ENCODE assay signal across 16 cellular contexts in the genomic region with DNA sequence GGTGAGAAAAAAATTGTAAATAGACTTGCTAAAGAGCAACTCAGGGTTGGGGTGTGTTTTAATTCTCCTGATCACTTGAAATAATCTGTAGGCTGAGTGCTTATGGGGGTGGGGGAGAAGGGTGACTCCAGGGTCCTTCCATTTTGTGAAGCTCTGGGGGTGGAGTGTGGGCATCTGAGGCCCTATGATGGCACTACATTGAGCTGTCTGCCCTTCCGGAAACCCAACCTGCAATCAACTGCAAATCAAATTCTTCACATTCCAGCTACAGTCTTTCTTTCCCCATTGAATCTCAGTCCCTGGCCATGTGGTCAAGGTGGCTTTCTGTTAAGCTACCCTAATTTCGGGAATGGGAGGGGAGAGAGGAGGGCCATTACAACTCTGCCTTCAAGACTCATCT. TPM values are rescaled to one million over a fixed set of nuclear protein-coding genes. Genes with fewer than 3 reads are reported as not detected.
DNase-seq lines count a peak whose midpoint lies in the region; ATAC-seq, FAIRE-seq and TF ChIP-seq lines count a peak whose summit lies in the region.
"Had no signal": no experiment of that assay in that cellular context is flagged by ENCODE, and none has a peak within 500 bp of the region (broad histone marks: within the 10 kb centered on the region; RNA-seq: fewer than 3 reads in every experiment).

No MANE protein-coding gene starts in this region.

- in situ Hi-C loops in brain microvascular endothelial cell (cut with HindIII; ENCODE audit: low pct_ligation_motif_present, low sequenced_read_pairs), result loop anchor here (25.0 kb wide), 1 partner anchor 94 kb away; a partner anchor contains a TSS

- intact Hi-C loops in natural killer cell (cut with micrococcal nuclease), result no loop called here
- intact Hi-C loops in mucosa of descending colon (cut with DNase I, micrococcal nuclease), result loop anchor here in 1 of 2 donors (10.0 kb wide), 1 partner anchor 87 kb away; no protein-coding TSS in a partner anchor

- H3K4me1 ChIP-seq in endodermal cell (ENCODE audit: control insufficient read depth, insufficient read depth, low read length) (no peaks in the 10 kb centered on the region), mucosa of descending colon (ENCODE audit: low read depth) (peaks cover 26% of the 10 kb centered on the region)
- H3K4me1 ChIP-seq: prostate gland, thyroid gland had no signal

- no peaks in the 10 kb centered on the region for H3K27me3 Mint-ChIP-seq in natural killer cell treated with Interleukin-12 subunit alpha and Interleukin-12 subunit beta and Interleukin-15 and Interleukin-18, amount 100 ng/mL, for 72 hours
- H3K27me3 Mint-ChIP-seq in natural killer cell (ENCODE audit: low read depth in 2 of 2), result no peaks in the 10 kb centered on the region
- no peaks in the 10 kb centered on the region for H3K27me3 Mint-ChIP-seq in endodermal cell (ENCODE audit: insufficient read depth)
- H3K27me3 Mint-ChIP-seq: activated B cell treated with CpG ODN at 0.5 μM for 24 hours had no signal

- peaks cover 12% of the 10 kb centered on the region for H3K36me3 Mint-ChIP-seq in natural killer cell treated with Interleukin-12 subunit alpha and Interleukin-12 subunit beta and Interleukin-15 and Interleukin-18, amount 100 ng/mL, for 72 hours
- H3K36me3 Mint-ChIP-seq in natural killer cell (no peaks in the 10 kb centered on the region), endodermal cell (ENCODE audit: low read depth) (peaks cover 52% of the 10 kb centered on the region)

- H3K27ac Mint-ChIP-seq in natural killer cell treated with Interleukin-12 subunit alpha and Interleukin-12 subunit beta and Interleukin-15 and Interleukin-18, amount 100 ng/mL, for 72 hours, result peak overlapping the region in 1 of 2 donors; percentile 53
- H3K27ac Mint-ChIP-seq in natural killer cell (peak overlapping the region in 1 of 2 donors; percentile 72), endodermal cell (peak overlapping the region; percentile 87)
- H3K27ac Mint-ChIP-seq: activated B cell treated with CpG ODN at 0.5 μM for 24 hours had no signal

- H3K27me3 ChIP-seq in endodermal cell (ENCODE audit: control insufficient read depth, insufficient read depth, low read length, poor library complexity, severe bottlenecking), result no peaks in the 10 kb centered on the region
- H3K27me3 ChIP-seq in brain microvascular endothelial cell (replicated peaks), result no peaks in the 10 kb centered on the region
- H3K27me3 ChIP-seq: dorsolateral prefrontal cortex, thyroid gland had no signal

- H3K36me3 ChIP-seq in endodermal cell (ENCODE audit: control insufficient read depth, insufficient read depth, low read length) (peaks cover 37% of the 10 kb centered on the region), mucosa of descending colon (ENCODE audit: low read depth) (peaks cover 8% of the 10 kb centered on the region), brain microvascular endothelial cell (replicated peaks) (peaks cover 33% of the 10 kb centered on the region)

- FAIRE-seq in urothelium cell line (lab: Jason Lieb, UNC), result no peak

- H3K4me3 ChIP-seq in endodermal cell (ENCODE audit: low read length), result no peak overlapping the region
- H3K4me3 ChIP-seq in mucosa of descending colon, result no peak overlapping the region
- no peak overlapping the region for H3K4me3 ChIP-seq in brain microvascular endothelial cell (ENCODE audit: low read depth, low read length)
- H3K4me3 ChIP-seq: dorsolateral prefrontal cortex, prostate gland, thyroid gland had no signal

- H3K9me3 Mint-ChIP-seq in natural killer cell treated with Interleukin-12 subunit alpha and Interleukin-12 subunit beta and Interleukin-15 and Interleukin-18, amount 100 ng/mL, for 72 hours, result no peaks in the 10 kb centered on the region
- no peaks in the 10 kb centered on the region for H3K9me3 Mint-ChIP-seq in natural killer cell
- no peaks in the 10 kb centered on the region for H3K9me3 Mint-ChIP-seq in endodermal cell
- H3K9me3 Mint-ChIP-seq: activated B cell treated with CpG ODN at 0.5 μM for 24 hours had no signal

- no peak for TF ChIP-seq CTCF in natural killer cell (IDR thresholded peaks at IDR 0.05)
- no peak for TF ChIP-seq CTCF in endodermal cell (conservative IDR thresholded peaks at IDR 0.05)
- no peak for TF ChIP-seq CTCF in mucosa of descending colon (IDR thresholded peaks at IDR 0.05)
- TF ChIP-seq CTCF in brain microvascular endothelial cell (IDR thresholded peaks at IDR 0.05; ENCODE audit: low read depth, low read length, missing control alignments), result no peak

- peak overlapping the region; percentile 46 for H3K4me3 Mint-ChIP-seq in natural killer cell treated with Interleukin-12 subunit alpha and Interleukin-12 subunit beta and Interleukin-15 and Interleukin-18, amount 100 ng/mL, for 72 hours
- H3K4me3 Mint-ChIP-seq in natural killer cell, result no peak overlapping the region
- no peak overlapping the region for H3K4me3 Mint-ChIP-seq in endodermal cell
- H3K4me3 Mint-ChIP-seq: activated B cell treated with CpG ODN at 0.5 μM for 24 hours had no signal

- peaks cover 17 to 21% of the 10 kb centered on the region in 2 donors for H3K4me1 Mint-ChIP-seq in natural killer cell treated with Interleukin-12 subunit alpha and Interleukin-12 subunit beta and Interleukin-15 and Interleukin-18, amount 100 ng/mL, for 72 hours (ENCODE audit: low read depth in 2 of 2)
- H3K4me1 Mint-ChIP-seq in natural killer cell, result peaks cover 5 to 16% of the 10 kb centered on the region in 2 donors
- H3K4me1 Mint-ChIP-seq in endodermal cell, result no peaks in the 10 kb centered on the region

- WGBS in endodermal cell (ENCODE audit: insufficient coverage in 1 of 2, insufficient read length in 1 of 2), 2 experiments, result 78 to 80% methylated on average over 1 to 2 of the region's 2 CpGs

- H3K27ac ChIP-seq in endodermal cell (ENCODE audit: low read depth, low read length) (no peak overlapping the region), brain microvascular endothelial cell (no peak overlapping the region)
- H3K27ac ChIP-seq: dorsolateral prefrontal cortex, prostate gland, thyroid gland had no signal

- no peak for ATAC-seq in natural killer cell treated with Interleukin-12 subunit alpha and Interleukin-12 subunit beta and Interleukin-15 and Interleukin-18, amount 100 ng/mL, for 72 hours
- ATAC-seq in natural killer cell, result no peak
- ATAC-seq in mucosa of descending colon, result no peak

- H3K9me3 ChIP-seq in endodermal cell (ENCODE audit: control insufficient read depth, low read length), result no peaks in the 10 kb centered on the region
- H3K9me3 ChIP-seq in mucosa of descending colon, result no peaks in the 10 kb centered on the region
- H3K9me3 ChIP-seq: prostate gland, thyroid gland had no signal

- no peak overlapping the region for H3K9ac ChIP-seq in endodermal cell (ENCODE audit: extremely low read depth, low read length, poor library complexity, severe bottlenecking)

- DNase-seq in natural killer cell treated with Interleukin-12 subunit alpha and Interleukin-12 subunit beta and Interleukin-15 and Interleukin-18, amount 100 ng/mL, for 72 hours (ENCODE audit: low spot score), result no peak
- DNase-seq in natural killer cell, result no peak
- DNase-seq in SW480 (ENCODE audit: low spot score), result peak; percentile 83
- DNase-seq in endodermal cell, result peak; percentile 78
- peak; percentile 65 for DNase-seq in urothelium cell line (ENCODE audit: low spot score)
- no peak for DNase-seq in mucosa of descending colon
- no peak for DNase-seq in brain microvascular endothelial cell
- no peak for DNase-seq in NK-92 (lab: John Stamatoyannopoulos, UW; ENCODE audit: unreplicated experiment)
- DNase-seq: activated B cell treated with CpG ODN at 0.5 μM for 24 hours, DND-41, dorsolateral prefrontal cortex, KBM-7, NCI-H1436, NCI-H510A, thyroid gland had no signal

RNA-seq across cellular contexts. Expression of a gene that starts 6.0 kb away (rescaled TPM):
- 100 to 1,000 TPM in 1 of 2 donors, 10 to 100 TPM in 1; 79.2 to 172 TPM for total RNA-seq in natural killer cell treated with Interleukin-12 subunit alpha and Interleukin-12 subunit beta and Interleukin-15 and Interleukin-18, amount 100 ng/mL, for 72 hours
- total RNA-seq in natural killer cell (1 to 10 TPM; 3.4 to 4.9 (median 3.8) TPM), endodermal cell (10 to 100 TPM; 88.4 to 95.4 TPM), mucosa of descending colon (10 to 100 TPM in 1 of 3 donors, 1 to 10 TPM in 2; 4.0 to 14.9 (median 7.4) TPM)
- 37.8 TPM for polyA plus RNA-seq in endodermal cell (2013, experiment 1 of 2)
- polyA plus RNA-seq in endodermal cell (2013, experiment 2 of 2), result 33.8 TPM

RNA-seq across cellular contexts. Expression of a gene that starts 27.3 kb away (rescaled TPM):
- total RNA-seq in natural killer cell treated with Interleukin-12 subunit alpha and Interleukin-12 subunit beta and Interleukin-15 and Interleukin-18, amount 100 ng/mL, for 72 hours, result 10 to 100 TPM; 26.4 to 37.8 TPM
- 10 to 100 TPM; 75.9 to 94.6 (median 79.1) TPM for total RNA-seq in natural killer cell
- 10 to 100 TPM; 22.7 to 27.6 TPM for total RNA-seq in endodermal cell
- 51.2 TPM for polyA plus RNA-seq in endodermal cell (2013, experiment 1 of 2)
- 49.4 TPM for polyA plus RNA-seq in endodermal cell (2013, experiment 2 of 2)
- total RNA-seq in mucosa of descending colon, result 10 to 100 TPM; 42.2 to 51.2 (median 49.6) TPM

Comparison
In these comparisons a context has a peak if more than half of its experiments do, and no peak if none do; other contexts are left out.
1. RNA of a gene that starts 6.0 kb away (total RNA-seq): 79.2 to 172 TPM in natural killer cell treated with Interleukin-12 subunit alpha and Interleukin-12 subunit beta and Interleukin-15 and Interleukin-18, amount 100 ng/mL, for 72 hours and 88.4 to 95.4 TPM in endodermal cell; 4.0 to 14.9 TPM in mucosa of descending colon and 3.4 to 4.9 TPM in natural killer cell; every median in the first group is over 4 times any median in the second.
2. DNase-seq: peak in SW480 (single experiment), endodermal cell (single experiment) and urothelium cell line (single experiment); none in natural killer cell treated with Interleukin-12 subunit alpha and Interleukin-12 subunit beta and Interleukin-15 and Interleukin-18, amount 100 ng/mL, for 72 hours (single experiment), natural killer cell (single experiment), mucosa of descending colon (0 of 3), brain microvascular endothelial cell (single experiment) and NK-92 (single experiment).